Comparison of ENCODE assay signal across 24 cellular contexts in the genomic region with DNA sequence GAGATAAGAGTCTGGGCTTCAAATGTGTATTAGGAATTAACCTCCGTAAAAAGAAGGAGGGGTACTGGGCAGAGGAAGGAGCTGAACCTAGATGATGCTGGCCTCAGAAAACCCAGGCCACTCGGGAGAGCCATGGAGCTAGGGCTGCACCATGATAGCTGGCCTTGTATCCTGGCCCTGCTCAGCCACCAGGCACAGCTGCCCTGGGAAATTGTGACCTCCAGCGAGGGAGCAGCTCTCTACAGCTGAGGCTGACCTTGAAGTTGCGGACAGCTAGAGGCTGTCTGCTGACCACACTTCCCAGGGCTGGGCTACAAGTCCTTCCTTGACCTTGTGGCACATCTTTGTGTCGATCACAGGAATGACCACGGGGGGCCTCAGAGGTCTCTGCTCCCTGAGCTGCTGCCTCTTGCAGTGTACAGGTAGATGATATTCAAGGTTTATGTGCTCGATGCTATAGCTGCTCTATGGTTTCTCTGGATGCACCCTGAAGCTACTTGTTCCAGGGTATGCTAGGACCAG. TPM values are rescaled to one million over a fixed set of nuclear protein-coding genes. Genes with fewer than 3 reads are reported as not detected.
DNase-seq lines count a peak whose midpoint lies in the region; ATAC-seq and TF ChIP-seq lines count a peak whose summit lies in the region.
"Had no signal": no experiment of that assay in that cellular context is flagged by ENCODE, and none has a peak within 500 bp of the region (broad histone marks: within the 10 kb centered on the region; RNA-seq: fewer than 3 reads in every experiment).

No MANE protein-coding gene starts in this region.

- H3K36me3 ChIP-seq in PC-3 (ENCODE audit: low read depth, low read length) (no peaks in the 10 kb centered on the region), liver (ENCODE audit: control insufficient read depth in 4 of 4, insufficient read depth in 3 of 4, low read depth in 1 of 4, low read length in 3 of 4) (no peaks in the 10 kb centered on the region)
- H3K36me3 ChIP-seq: MG63 had no signal

- 63% methylated on average over 7 of the region's 7 CpGs for WGBS in liver

- CTCF ChIA-PET in PC-3 (lab: Charles Lee): no interaction called here

- H3K9ac ChIP-seq in PC-3 (ENCODE audit: low read length) (no peak overlapping the region), liver (ENCODE audit: low read depth in 1 of 2, low read length in 2 of 2) (no peak overlapping the region)

- no peaks in the 10 kb centered on the region for H3K9me3 Mint-ChIP-seq in stimulated activated effector memory CD8-positive, alpha-beta T cell treated with anti-CD3 and anti-CD28 coated beads, Interleukin-12 subunit alpha, Interleukin-12 subunit beta, amount 100 ng/mL, for 72 hours
- no peaks in the 10 kb centered on the region for H3K9me3 Mint-ChIP-seq in mesothelial cell of epicardium
- H3K9me3 Mint-ChIP-seq: CD8-positive, alpha-beta T cell had no signal

- H2AFZ ChIP-seq in PC-3 (ENCODE audit: low read length): no peak overlapping the region

- H3K4me1 Mint-ChIP-seq in stimulated activated effector memory CD8-positive, alpha-beta T cell treated with anti-CD3 and anti-CD28 coated beads, Interleukin-12 subunit alpha, Interleukin-12 subunit beta, amount 100 ng/mL, for 72 hours: no peaks in the 10 kb centered on the region
- H3K4me1 Mint-ChIP-seq in mesothelial cell of epicardium: peaks cover 12% of the 10 kb centered on the region
- H3K4me1 Mint-ChIP-seq: B cell had no signal

- no peak overlapping the region for H3K27ac ChIP-seq in PC-3 (ENCODE audit: low read length)
- H3K27ac ChIP-seq in VCaP: peak overlapping the region; percentile 69
- H3K27ac ChIP-seq in liver (ENCODE audit: low read depth in 1 of 2, low read length in 2 of 2): peak overlapping the region; percentile 57 to 80
- H3K27ac ChIP-seq: C4-2B, PC-9, SK-N-MC had no signal

- intact Hi-C loops in PC-3 (cut with micrococcal nuclease): loop anchor here (10.0 kb wide), 1 partner anchor 210 kb away; no protein-coding TSS in a partner anchor

- TF ChIP-seq CTCF in PC-3 (conservative IDR thresholded peaks at IDR 0.05; ENCODE audit: low read depth, low read length) (no peak), VCaP (conservative IDR thresholded peaks at IDR 0.05) (no peak), liver (IDR thresholded peaks at IDR 0.05; ENCODE audit: low read depth, low read length, missing input control) (no peak), mesothelial cell of epicardium (IDR thresholded peaks at IDR 0.05; ENCODE audit: unreplicated experiment) (no peak)

- H3K4me2 ChIP-seq in PC-3 (ENCODE audit: low read length): no peak overlapping the region

- POLR2A ChIA-PET in PC-3 (lab: Charles Lee; ENCODE audit: unreplicated experiment): no interaction called here

- DNase-seq in PC-3 (no peak), mesothelial cell of epicardium (ENCODE audit: low spot score in 2 of 2, unreplicated experiment in 2 of 2) (no peak), ureter (ENCODE audit: low spot score) (no peak), NCI-H526 treated with DMSO at 0.1 percent for 48 hours (lab: John Stamatoyannopoulos, UW) (no peak)
- DNase-seq in stimulated activated effector memory CD8-positive, alpha-beta T cell treated with anti-CD3 and anti-CD28 coated beads, Interleukin-12 subunit alpha, Interleukin-12 subunit beta, amount 100 ng/mL, for 72 hours (ENCODE audit: low spot score in 2 of 2): no peak
- DNase-seq: Caco-2; CD8-positive, alpha-beta T cell; HCEC 1CT; KG1; MG63; NCI-H1105 treated with DMSO at 0.1 percent for 48 hours; NCI-H146; NCI-H1930; NCI-H2107; NCI-H524; NCI-H82; NK-92 treated with Interleukin-12 subunit alpha and Interleukin-12 subunit beta, amount 100 ng/mL, for 24 hours; SHP77 had no signal

- no peak overlapping the region for H3K27ac Mint-ChIP-seq in stimulated activated effector memory CD8-positive, alpha-beta T cell treated with anti-CD3 and anti-CD28 coated beads, Interleukin-12 subunit alpha, Interleukin-12 subunit beta, amount 100 ng/mL, for 72 hours
- no peak overlapping the region for H3K27ac Mint-ChIP-seq in mesothelial cell of epicardium
- H3K27ac Mint-ChIP-seq: B cell; CD8-positive, alpha-beta T cell had no signal

- no peak overlapping the region for H3K4me3 ChIP-seq in PC-3 (ENCODE audit: low read length)
- H3K4me3 ChIP-seq in liver (ENCODE audit: low read depth in 1 of 3, low read length in 3 of 3): no peak overlapping the region
- H3K4me3 ChIP-seq: MG63, PC-9, SK-N-MC had no signal

- H3K9me3 ChIP-seq in PC-3 (ENCODE audit: low read length): no peaks in the 10 kb centered on the region
- H3K9me3 ChIP-seq in liver (ENCODE audit: control insufficient read depth in 4 of 4, low read length in 3 of 4): no peaks in the 10 kb centered on the region
- H3K9me3 ChIP-seq: Caco-2, MG63 had no signal

- H3K36me3 Mint-ChIP-seq in stimulated activated effector memory CD8-positive, alpha-beta T cell treated with anti-CD3 and anti-CD28 coated beads, Interleukin-12 subunit alpha, Interleukin-12 subunit beta, amount 100 ng/mL, for 72 hours: no peaks in the 10 kb centered on the region
- no peaks in the 10 kb centered on the region for H3K36me3 Mint-ChIP-seq in mesothelial cell of epicardium
- H3K36me3 Mint-ChIP-seq: CD8-positive, alpha-beta T cell had no signal

- H4K20me1 ChIP-seq in PC-3 (ENCODE audit: low read length): no peaks in the 10 kb centered on the region

- H3K27me3 ChIP-seq in PC-3 (ENCODE audit: low read length) (no peaks in the 10 kb centered on the region), liver (ENCODE audit: control insufficient read depth in 4 of 4, insufficient read depth in 4 of 4, low read length in 3 of 4) (no peaks in the 10 kb centered on the region)
- H3K27me3 ChIP-seq: MG63 had no signal

- no peaks in the 10 kb centered on the region for H3F3A ChIP-seq in PC-3 (ENCODE audit: low read length, unreplicated experiment)

- H3K9me2 ChIP-seq in PC-3 (replicated peaks; ENCODE audit: low read length): no peaks in the 10 kb centered on the region

- no peaks in the 10 kb centered on the region for H3K4me1 ChIP-seq in PC-3 (ENCODE audit: insufficient read depth, low read length)
- H3K4me1 ChIP-seq in liver (ENCODE audit: control insufficient read depth in 4 of 4, insufficient read depth in 4 of 4, low read length in 3 of 4): peaks cover 9 to 56% (median 27%) of the 10 kb centered on the region in 4 donors
- H3K4me1 ChIP-seq: Caco-2 had no signal

- H3K79me2 ChIP-seq in PC-3 (ENCODE audit: low read length): no peaks in the 10 kb centered on the region

- BruUV-seq in PC-3 (replicated peaks; lab: Mats Ljungman, UMichigan): no TSS peak

- no peak overlapping the region for H3K4me3 Mint-ChIP-seq in stimulated activated effector memory CD8-positive, alpha-beta T cell treated with anti-CD3 and anti-CD28 coated beads, Interleukin-12 subunit alpha, Interleukin-12 subunit beta, amount 100 ng/mL, for 72 hours
- H3K4me3 Mint-ChIP-seq in mesothelial cell of epicardium: no peak overlapping the region
- H3K4me3 Mint-ChIP-seq: B cell; CD8-positive, alpha-beta T cell had no signal

- no peak for TF ChIP-seq RAD21 in liver (IDR thresholded peaks at IDR 0.05)

- ATAC-seq in PC-3: 0 out of 2 replicates have a peak, but pooled peaks have one; percentile 21
- peak; percentile 43 for ATAC-seq in stimulated activated effector memory CD8-positive, alpha-beta T cell treated with anti-CD3 and anti-CD28 coated beads, Interleukin-12 subunit alpha, Interleukin-12 subunit beta, amount 100 ng/mL, for 72 hours
- ATAC-seq: CD8-positive, alpha-beta T cell had no signal

- peaks cover 6% of the 10 kb centered on the region for H3K27me3 Mint-ChIP-seq in mesothelial cell of epicardium (ENCODE audit: low read depth)

TF ChIP-seq in liver, 16 proteins besides CTCF, POLR2A, EP300 and RAD21 (continues in another document):
- no peak for TF ChIP-seq TAF1 (conservative IDR thresholded peaks at IDR 0.05)
- TF ChIP-seq, protein P1, sequence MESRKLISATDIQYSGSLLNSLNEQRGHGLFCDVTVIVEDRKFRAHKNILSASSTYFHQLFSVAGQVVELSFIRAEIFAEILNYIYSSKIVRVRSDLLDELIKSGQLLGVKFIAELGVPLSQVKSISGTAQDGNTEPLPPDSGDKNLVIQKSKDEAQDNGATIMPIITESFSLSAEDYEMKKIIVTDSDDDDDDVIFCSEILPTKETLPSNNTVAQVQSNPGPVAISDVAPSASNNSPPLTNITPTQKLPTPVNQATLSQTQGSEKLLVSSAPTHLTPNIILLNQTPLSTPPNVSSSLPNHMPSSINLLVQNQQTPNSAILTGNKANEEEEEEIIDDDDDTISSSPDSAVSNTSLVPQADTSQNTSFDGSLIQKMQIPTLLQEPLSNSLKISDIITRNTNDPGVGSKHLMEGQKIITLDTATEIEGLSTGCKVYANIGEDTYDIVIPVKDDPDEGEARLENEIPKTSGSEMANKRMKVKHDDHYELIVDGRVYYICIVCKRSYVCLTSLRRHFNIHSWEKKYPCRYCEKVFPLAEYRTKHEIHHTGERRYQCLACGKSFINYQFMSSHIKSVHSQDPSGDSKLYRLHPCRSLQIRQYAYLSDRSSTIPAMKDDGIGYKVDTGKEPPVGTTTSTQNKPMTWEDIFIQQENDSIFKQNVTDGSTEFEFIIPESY (IDR thresholded peaks at IDR 0.05): no peak
- TF ChIP-seq FOXA2 (IDR thresholded peaks at IDR 0.05): no peak
- TF ChIP-seq, protein P2, sequence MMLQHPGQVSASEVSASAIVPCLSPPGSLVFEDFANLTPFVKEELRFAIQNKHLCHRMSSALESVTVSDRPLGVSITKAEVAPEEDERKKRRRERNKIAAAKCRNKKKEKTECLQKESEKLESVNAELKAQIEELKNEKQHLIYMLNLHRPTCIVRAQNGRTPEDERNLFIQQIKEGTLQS (IDR thresholded peaks at IDR 0.05): no peak

RNA-seq across cellular contexts. Expression of a gene that starts 38.3 kb away (rescaled TPM):
- total RNA-seq in PC-3 (2014; rRNA removed) (34.2 and 45.0 TPM in 2 replicates), liver (10 to 100 TPM in 1 of 2 donors, 1 to 10 TPM in 1; 5.9 to 11.9 TPM), mesothelial cell of epicardium (24.5 to 25.8 TPM (median 25.4 TPM) in 3 replicates), ureter (16.3 TPM)
- 10 to 100 TPM in 1 of 2 donors, 1 to 10 TPM in 1; 5.7 to 17.7 TPM for polyA plus RNA-seq in liver
